In genomic region chr1:158203693-158204457, GRCh38 we compare ENCODE assay signal across 9 cellular contexts. TPM values are rescaled to one million over a fixed set of nuclear protein-coding genes. Genes with fewer than 3 reads are reported as not detected.
DNase-seq lines count a peak whose midpoint lies in the region; ATAC-seq, FAIRE-seq and TF ChIP-seq lines count a peak whose summit lies in the region.
"Had no signal": no experiment of that assay in that cellular context is flagged by ENCODE, and none has a peak within 500 bp of the region (broad histone marks: within the 10 kb centered on the region; RNA-seq: fewer than 3 reads in every experiment).

No MANE protein-coding gene starts in this region.

- H3K36me3 Mint-ChIP-seq in activated T-helper 17 cell treated with anti-CD3 and anti-CD28 coated beads, Interleukin-2, amount 50 U/mL, for 72 hours (ENCODE audit: low read depth), result no peaks in the 10 kb centered on the region

- H3K9me3 Mint-ChIP-seq in activated T-helper 17 cell treated with anti-CD3 and anti-CD28 coated beads, Interleukin-2, amount 50 U/mL, for 72 hours, result no peaks in the 10 kb centered on the region

- H3K9me3 ChIP-seq in GM23248 (ENCODE audit: low read depth) (no peaks in the 10 kb centered on the region), right atrium auricular region (no peaks in the 10 kb centered on the region), small intestine (ENCODE audit: control insufficient read depth, low read depth) (no peaks in the 10 kb centered on the region)

- peaks cover 45% of the 10 kb centered on the region for H3K27me3 Mint-ChIP-seq in activated T-helper 17 cell treated with anti-CD3 and anti-CD28 coated beads, Interleukin-2, amount 50 U/mL, for 72 hours

- in situ Hi-C loops in GM23248 (cut with MboI), result loop anchor here (25.0 kb wide), 1 partner anchor 783 kb away; no protein-coding TSS in a partner anchor

- 14 to 15% methylated on average over 7 of the region's 7 CpGs for WGBS in GM23248 (ENCODE audit: low coverage in 1 of 2, low lambda C conversion rate in 2 of 2, missing lambda C conversion rate in 2 of 2), 2 experiments
- WGBS in small intestine, 3 donors, result 14 to 19% (median 14%) methylated on average over 7 of the region's 7 CpGs

- peak; percentile 77 to 88 for TF ChIP-seq CTCF in right atrium auricular region (IDR thresholded peaks at IDR 0.05)

- H3K4me1 ChIP-seq in GM23248 (ENCODE audit: insufficient read depth), result no peaks in the 10 kb centered on the region
- no peaks in the 10 kb centered on the region for H3K4me1 ChIP-seq in right atrium auricular region
- no peaks in the 10 kb centered on the region for H3K4me1 ChIP-seq in small intestine (ENCODE audit: control insufficient read depth in 2 of 2, insufficient read depth in 1 of 2, low read depth in 1 of 2, low read length in 1 of 2)

- H3K4me3 ChIP-seq in GM23248 (no peak overlapping the region), right atrium auricular region (no peak overlapping the region), small intestine (ENCODE audit: low read depth in 1 of 2, low read length in 2 of 2) (no peak overlapping the region)

- no peaks in the 10 kb centered on the region for H4K20me1 ChIP-seq in GM23248 (ENCODE audit: insufficient read depth)

- peaks cover 13% of the 10 kb centered on the region for H3K4me1 Mint-ChIP-seq in activated T-helper 17 cell treated with anti-CD3 and anti-CD28 coated beads, Interleukin-2, amount 50 U/mL, for 72 hours

- H3K27ac Mint-ChIP-seq in activated T-helper 17 cell treated with anti-CD3 and anti-CD28 coated beads, Interleukin-2, amount 50 U/mL, for 72 hours, result no peak overlapping the region

- H3K9ac ChIP-seq in GM23248, result no peak overlapping the region

- no peak overlapping the region for H3K4me3 Mint-ChIP-seq in activated T-helper 17 cell treated with anti-CD3 and anti-CD28 coated beads, Interleukin-2, amount 50 U/mL, for 72 hours

- H3K27ac ChIP-seq in GM23248, result no peak overlapping the region
- H3K27ac ChIP-seq in right atrium auricular region, result no peak overlapping the region
- H3K27ac ChIP-seq in small intestine (ENCODE audit: low read depth in 1 of 2, low read length in 1 of 2), result no peak overlapping the region

- peak; percentile 7 to 53 for DNase-seq in NOMO-1 (lab: John Stamatoyannopoulos, UW; ENCODE audit: unreplicated experiment in 2 of 2)
- no peak for DNase-seq in NOMO-1 treated with dmso at 0.1 percent for 144 hours (lab: John Stamatoyannopoulos, UW; ENCODE audit: unreplicated experiment)
- peak; percentile 75 for DNase-seq in GM23248
- peak; percentile 58 for DNase-seq in NCI-H2029 treated with DMSO at 0.1 percent for 48 hours (lab: John Stamatoyannopoulos, UW)
- DNase-seq in right atrium auricular region (ENCODE audit: low spot score), result no peak
- peak; percentile 60 for DNase-seq in small intestine
- DNase-seq: left cardiac atrium had no signal

- peak overlapping the region; percentile 44 for H2AFZ ChIP-seq in GM23248

- no peaks in the 10 kb centered on the region for H3F3A ChIP-seq in GM23248 (ENCODE audit: insufficient read depth)

- peak; percentile 78 for ATAC-seq in activated T-helper 17 cell treated with anti-CD3 and anti-CD28 coated beads, Interleukin-2, amount 50 U/mL, for 72 hours (replicated peaks)
- no peak for ATAC-seq in HG03520 (IDR thresholded peaks at IDR 0.05; ENCODE audit: unreplicated experiment)

- H3K36me3 ChIP-seq in GM23248 (ENCODE audit: low read depth), result no peaks in the 10 kb centered on the region
- no peaks in the 10 kb centered on the region for H3K36me3 ChIP-seq in right atrium auricular region
- H3K36me3 ChIP-seq in small intestine (ENCODE audit: control insufficient read depth in 2 of 2, insufficient read depth in 2 of 2, low read length in 2 of 2), result no peaks in the 10 kb centered on the region

- H3K4me2 ChIP-seq in GM23248 (ENCODE audit: unreplicated experiment), result no peak overlapping the region

- no peaks in the 10 kb centered on the region for H3K79me2 ChIP-seq in GM23248 (ENCODE audit: insufficient read depth)

- no peaks in the 10 kb centered on the region for H3K9me2 ChIP-seq in GM23248 (ENCODE audit: insufficient read depth)

- H3K27me3 ChIP-seq in GM23248 (replicated peaks; ENCODE audit: insufficient read depth) (0 out of 2 replicates have a peak, but pooled peaks cover 7% of the 10 kb centered on the region), right atrium auricular region (no peaks in the 10 kb centered on the region), small intestine (ENCODE audit: control insufficient read depth in 2 of 2, insufficient read depth in 2 of 2, low read length in 2 of 2) (no peaks in the 10 kb centered on the region)

- FAIRE-seq in small intestine (lab: Jason Lieb, UNC), result no peak

RNA-seq across cellular contexts. Expression of gene CD1D, which starts 23.2 kb away (rescaled TPM):
- total RNA-seq in GM23248 (2014; rRNA removed; shearing (Covaris generic)), result not detected in 2 replicates
- polyA plus RNA-seq in GM23248 (2016; fragmentation: Nextera tagmentation; extraction: Ambion mirVana) (0.11 TPM in 1 of 2 replicates, not detected in the other), small intestine (10 to 100 TPM in 1 of 3 donors, 1 to 10 TPM in 2; 5.9 to 15.0 (median 9.5) TPM)
- total RNA-seq in activated T-helper 17 cell treated with anti-CD3 and anti-CD28 coated beads, Interleukin-2, amount 50 U/mL, for 72 hours, result not detected
- 1 to 10 TPM in 1 of 2 donors, under 1 TPM in 1; 0.48 to 2.0 TPM for total RNA-seq in right atrium auricular region

RNA-seq across cellular contexts. Expression of gene CD1A, which starts 50.3 kb away (rescaled TPM):
- not detected in 2 replicates for total RNA-seq in GM23248 (2014; rRNA removed; shearing (Covaris generic))
- polyA plus RNA-seq in GM23248 (2016; fragmentation: Nextera tagmentation; extraction: Ambion mirVana), result not detected in 2 replicates
- total RNA-seq in activated T-helper 17 cell treated with anti-CD3 and anti-CD28 coated beads, Interleukin-2, amount 50 U/mL, for 72 hours, result not detected
- total RNA-seq in right atrium auricular region, result not detected
- under 1 TPM in 1 of 3 donors, not detected in 2; 0.04 TPM for polyA plus RNA-seq in small intestine
- total RNA-seq: left cardiac atrium had no signal

Comparison
In these comparisons a context has a peak if more than half of its experiments do, and no peak if none do; other contexts are left out.
1. DNase-seq: peak in NOMO-1 (2 of 2), GM23248 (single experiment), NCI-H2029 treated with DMSO at 0.1 percent for 48 hours (single experiment) and small intestine (single experiment); none in NOMO-1 treated with dmso at 0.1 percent for 144 hours (single experiment) and right atrium auricular region (single experiment).